ENCODE assay signal across 18 cellular contexts in genomic region chr2:45919711-45920111, GRCh38.
DNase-seq lines count a peak whose midpoint lies in the region; ATAC-seq, FAIRE-seq and TF ChIP-seq lines count a peak whose summit lies in the region.
"Had no signal": no experiment of that assay in that cellular context is flagged by ENCODE, and none has a peak within 500 bp of the region (broad histone marks: within the 10 kb centered on the region; RNA-seq: fewer than 3 reads in every experiment).

No MANE protein-coding gene starts in this region.

- peaks cover 5% of the 10 kb centered on the region for H3K36me3 Mint-ChIP-seq in stimulated activated memory B cell treated with anti-CD40 and anti-IgM and Interleukin-4, amounts not matched to agents 10 μg/mL and 1 μg/mL and 100 μg/mL, for 72 hours

- no peak for TF ChIP-seq CTCF in GM12878 (IDR thresholded peaks at IDR 0.05 in 2 of 3, conservative IDR thresholded peaks at IDR 0.05 in 1 of 3; ENCODE audit: control insufficient read depth in 2 of 3, extremely low read depth in 1 of 3, insufficient read depth in 1 of 3, low read depth in 3 of 3, low read length in 3 of 3)
- TF ChIP-seq CTCF in hepatocyte (IDR thresholded peaks at IDR 0.05; ENCODE audit: poor library complexity): no peak

- no peaks in the 10 kb centered on the region for H3K9me2 ChIP-seq in hepatocyte (replicated peaks; ENCODE audit: insufficient read depth)

- in situ Hi-C loops in GM12878 (cut with MboI): no loop called here

- intact Hi-C loops in GM12878 (cut with micrococcal nuclease; ENCODE audit: unreplicated experiment): no loop called here

- peaks cover 47% of the 10 kb centered on the region for H3K4me1 Mint-ChIP-seq in stimulated activated memory B cell treated with anti-CD40 and anti-IgM and Interleukin-4, amounts not matched to agents 10 μg/mL and 1 μg/mL and 100 μg/mL, for 72 hours

- peaks cover 22% of the 10 kb centered on the region for H3K4me1 ChIP-seq in GM12878 (ENCODE audit: control insufficient read depth, insufficient read depth, low read length)
- H3K4me1 ChIP-seq in neuronal stem cell (ENCODE audit: control insufficient read depth in 2 of 2, insufficient read depth in 1 of 2, low read depth in 1 of 2, low read length in 2 of 2): peaks cover 4% of the 10 kb centered on the region in 2 donors
- peaks cover 17% of the 10 kb centered on the region for H3K4me1 ChIP-seq in hepatocyte (ENCODE audit: insufficient read depth)

- FAIRE-seq in GM12878 (lab: Jason Lieb, UNC): no peak

- H4K8ac ChIP-seq in neuronal stem cell (ENCODE audit: low read depth, low read length): no peak overlapping the region

- H3K36me3 ChIP-seq in GM12878 (ENCODE audit: control insufficient read depth in 2 of 2, insufficient read depth in 2 of 2, low read length in 1 of 2) (no peaks in the 10 kb centered on the region; a peak in 1 of 4 replicates), neuronal stem cell (replicated peaks in 1 of 2; ENCODE audit: control insufficient read depth in 2 of 2, insufficient read depth in 2 of 2, low read length in 2 of 2) (peaks cover 0 to 1% of the 10 kb centered on the region in 2 donors), hepatocyte (replicated peaks; ENCODE audit: insufficient read depth, low read depth) (no peaks in the 10 kb centered on the region)
- H3K36me3 ChIP-seq: esophagus muscularis mucosa, vagina had no signal

- H4K91ac ChIP-seq in neuronal stem cell (ENCODE audit: low read depth, low read length, poor library complexity): no peak overlapping the region

- no peaks in the 10 kb centered on the region for H3K9me3 Mint-ChIP-seq in stimulated activated memory B cell treated with anti-CD40 and anti-IgM and Interleukin-4, amounts not matched to agents 10 μg/mL and 1 μg/mL and 100 μg/mL, for 72 hours
- H3K9me3 Mint-ChIP-seq: CD4-positive, alpha-beta T cell; T-helper 2 cell treated with Interferon-gamma antibody and Interleukin-4, amounts not matched to agents 5 μg/mL and 100 μg/mL, for 36 hours had no signal

- TF ChIP-seq EP300 in GM12878 (IDR thresholded peaks at IDR 0.05; ENCODE audit: borderline replicate concordance in 1 of 2, control insufficient read depth in 1 of 2, low read depth in 2 of 2, low read length in 2 of 2): no peak

- no peak overlapping the region for H3K18ac ChIP-seq in neuronal stem cell (ENCODE audit: low read length)

- BruUV-seq in GM12878 (replicated peaks; lab: Mats Ljungman, UMichigan): no TSS peak

- no peak for TF ChIP-seq RAD21 in GM12878 (IDR thresholded peaks at IDR 0.05; ENCODE audit: insufficient read depth, low read depth, low read length)

- H3K4me3 Mint-ChIP-seq in stimulated activated memory B cell treated with anti-CD40 and anti-IgM and Interleukin-4, amounts not matched to agents 10 μg/mL and 1 μg/mL and 100 μg/mL, for 72 hours: no peak overlapping the region
- H3K4me3 Mint-ChIP-seq: CD4-positive, alpha-beta T cell; nephron progenitor cell; T-helper 2 cell treated with Interferon-gamma antibody and Interleukin-4, amounts not matched to agents 5 μg/mL and 100 μg/mL, for 36 hours had no signal

- peak; percentile 72 for ATAC-seq in GM18511 (IDR thresholded peaks at IDR 0.05; ENCODE audit: unreplicated experiment)
- peak; percentile 41 for ATAC-seq in HG02870 (IDR thresholded peaks at IDR 0.05; ENCODE audit: unreplicated experiment)
- ATAC-seq in GM12878: peak; percentile 78
- ATAC-seq in stimulated activated memory B cell treated with anti-CD40 and anti-IgM and Interleukin-4, amounts not matched to agents 10 μg/mL and 1 μg/mL and 100 μg/mL, for 72 hours: peak; percentile 75
- ATAC-seq in GM19455 (IDR thresholded peaks at IDR 0.05; ENCODE audit: unreplicated experiment): no peak
- ATAC-seq: left cardiac atrium had no signal

- RAD21 ChIA-PET in GM12878 (lab: Charles Lee; ENCODE audit: unreplicated experiment): interaction anchor here (0.8 to 3.6 kb wide), 6 partner anchors 15 to 79 kb away, joined by 5 to 26 read pairs (median 8); no protein-coding TSS in a partner anchor

- no peak overlapping the region for H3K23ac ChIP-seq in neuronal stem cell (ENCODE audit: low read depth, low read length, poor library complexity)

- no peak overlapping the region for H2BK15ac ChIP-seq in neuronal stem cell (ENCODE audit: low read length)

- H3K27ac Mint-ChIP-seq in stimulated activated memory B cell treated with anti-CD40 and anti-IgM and Interleukin-4, amounts not matched to agents 10 μg/mL and 1 μg/mL and 100 μg/mL, for 72 hours: peak overlapping the region; percentile 76
- H3K27ac Mint-ChIP-seq: CD4-positive, alpha-beta T cell; nephron progenitor cell; T-helper 2 cell treated with Interferon-gamma antibody and Interleukin-4, amounts not matched to agents 5 μg/mL and 100 μg/mL, for 36 hours had no signal

- H3K9me3 ChIP-seq in GM12878 (replicated peaks; ENCODE audit: control insufficient read depth, insufficient read depth, low read length): no peaks in the 10 kb centered on the region
- H3K9me3 ChIP-seq in neuronal stem cell (replicated peaks in 1 of 2; ENCODE audit: control insufficient read depth in 2 of 2, insufficient read depth in 1 of 2, low read depth in 1 of 2, low read length in 2 of 2): no peaks in the 10 kb centered on the region
- no peaks in the 10 kb centered on the region for H3K9me3 ChIP-seq in hepatocyte (ENCODE audit: low read depth)
- H3K9me3 ChIP-seq: esophagus muscularis mucosa, vagina had no signal

- H4K20me1 ChIP-seq in GM12878 (ENCODE audit: control insufficient read depth, insufficient read depth): no peaks in the 10 kb centered on the region
- no peaks in the 10 kb centered on the region for H4K20me1 ChIP-seq in hepatocyte (ENCODE audit: insufficient read depth, poor library complexity, severe bottlenecking)

- DNase-seq in GM12878 (ENCODE audit: low read depth, low spot score): no peak
- DNase-seq in neuronal stem cell (ENCODE audit: low spot score): no peak
- no peak for DNase-seq in hepatocyte (ENCODE audit: low spot score)
- no peak for DNase-seq in NCI-H82 treated with DMSO at 0.1 percent for 48 hours (lab: John Stamatoyannopoulos, UW; ENCODE audit: unreplicated experiment)
- DNase-seq: activated CD4-positive, alpha-beta T cell treated with anti-CD3 and anti-CD28 coated beads for 4 hours; CD4-positive, alpha-beta T cell; cerebellar nuclear complex; left cardiac atrium; nephron progenitor cell; right cardiac atrium; stimulated activated CD4-positive, alpha-beta T cell treated with anti-CD3 and anti-CD28 coated beads, Interleukin-2, amount 100 ng/mL, for 48 hours had no signal

- peak overlapping the region; percentile 5; the same call in 1 of the 2 replicates for H3K9ac ChIP-seq in GM12878 (ENCODE audit: control insufficient read depth, insufficient read depth, low read length)
- no peak overlapping the region for H3K9ac ChIP-seq in neuronal stem cell (ENCODE audit: low read depth, low read length, poor library complexity)

- WGBS in GM12878 (ENCODE audit: insufficient coverage, insufficient replicate concordance, low lambda C conversion rate, missing lambda C conversion rate): 22% methylated on average over 3 of the region's 3 CpGs
- WGBS in neuronal stem cell (ENCODE audit: extremely low coverage in 2 of 2, insufficient read length in 2 of 2, insufficient replicate concordance in 1 of 2), 2 donors: no CpG with 5 or more reads among the region's 3 CpGs
- 82% methylated on average over 3 of the region's 3 CpGs for WGBS in hepatocyte (ENCODE audit: low lambda C conversion rate, missing lambda C conversion rate)

- H3K27me3 ChIP-seq in GM12878 (replicated peaks in 1 of 2; ENCODE audit: control insufficient read depth in 2 of 2, insufficient read depth in 2 of 2, low read length in 1 of 2) (no peaks in the 10 kb centered on the region), neuronal stem cell (ENCODE audit: control insufficient read depth in 3 of 3, insufficient read depth in 3 of 3, low read depth in 1 of 3, low read length in 3 of 3) (no peaks in the 10 kb centered on the region), hepatocyte (no peaks in the 10 kb centered on the region)
- H3K27me3 ChIP-seq: esophagus muscularis mucosa, vagina had no signal

- peak overlapping the region; percentile 69 for H3K27ac ChIP-seq in GM12878 (ENCODE audit: control insufficient read depth, insufficient read depth)
- H3K27ac ChIP-seq in neuronal stem cell (replicated peaks; ENCODE audit: low read length): no peak overlapping the region
- H3K27ac ChIP-seq in hepatocyte: no peak overlapping the region
- H3K27ac ChIP-seq: esophagus muscularis mucosa, vagina had no signal

- peak overlapping the region; percentile 47 for H2AFZ ChIP-seq in GM12878 (ENCODE audit: control insufficient read depth, low read depth, low read length)
- H2AFZ ChIP-seq in neuronal stem cell (ENCODE audit: low read length): no peak overlapping the region
- H2AFZ ChIP-seq in hepatocyte: no peak overlapping the region

- H3K4ac ChIP-seq in neuronal stem cell (ENCODE audit: low read length): no peak overlapping the region

- POLR2A ChIA-PET in GM12878 (lab: Charles Lee): interaction anchor here (0.7 to 1.5 kb wide), 5 partner anchors 9 to 270 kb away, joined by 3 to 5 read pairs (median 4); no protein-coding TSS in a partner anchor

- H2BK12ac ChIP-seq in neuronal stem cell (ENCODE audit: low read length): no peak overlapping the region

- no peaks in the 10 kb centered on the region for H3K27me3 Mint-ChIP-seq in stimulated activated memory B cell treated with anti-CD40 and anti-IgM and Interleukin-4, amounts not matched to agents 10 μg/mL and 1 μg/mL and 100 μg/mL, for 72 hours
- H3K27me3 Mint-ChIP-seq: CD4-positive, alpha-beta T cell had no signal

- H2BK120ac ChIP-seq in neuronal stem cell (ENCODE audit: low read depth, low read length): no peak overlapping the region

- SMC1A ChIA-PET in GM12878 (lab: Charles Lee; ENCODE audit: uncharacterized antibody, unreplicated experiment): interaction anchor here (1.0 to 3.2 kb wide), 8 partner anchors 9 to 76 kb away, joined by 3 to 31 read pairs (median 9); no protein-coding TSS in a partner anchor

- CTCF ChIA-PET in GM12878 (lab: Yijun Ruan, JAX): interaction anchor here (1.1 to 4.0 kb wide), 4 partner anchors 11 to 141 kb away, joined by 4 to 20 read pairs (median 16); no protein-coding TSS in a partner anchor

- H3K4me2 ChIP-seq in GM12878 (ENCODE audit: control insufficient read depth, insufficient read depth) (peak overlapping the region; percentile 51), neuronal stem cell (ENCODE audit: insufficient read depth, low read length, poor library complexity, severe bottlenecking) (no peak overlapping the region), hepatocyte (no peak overlapping the region)

- no peak overlapping the region for H3K4me3 ChIP-seq in GM12878
- H3K4me3 ChIP-seq in neuronal stem cell (ENCODE audit: low read length in 2 of 2): no peak overlapping the region
- H3K4me3 ChIP-seq in hepatocyte: no peak overlapping the region
- H3K4me3 ChIP-seq: esophagus muscularis mucosa, vagina had no signal

- H3K79me1 ChIP-seq in neuronal stem cell (ENCODE audit: low read depth, low read length): no peaks in the 10 kb centered on the region

- no peak for TF ChIP-seq POLR2A in GM12878 (IDR thresholded peaks at IDR 0.05; ENCODE audit: low read depth, low read length)

- no peak overlapping the region for H3K14ac ChIP-seq in neuronal stem cell (ENCODE audit: low read length)

- H3K79me2 ChIP-seq in GM12878 (ENCODE audit: control insufficient read depth, insufficient read depth, low read length) (no peaks in the 10 kb centered on the region; the same call in 1 of the 2 replicates), hepatocyte (no peaks in the 10 kb centered on the region)

- H2BK5ac ChIP-seq in neuronal stem cell (ENCODE audit: low read length): no peak overlapping the region

- H2AK5ac ChIP-seq in neuronal stem cell (ENCODE audit: low read depth, low read length): no peak overlapping the region
